In the genomic region with DNA sequence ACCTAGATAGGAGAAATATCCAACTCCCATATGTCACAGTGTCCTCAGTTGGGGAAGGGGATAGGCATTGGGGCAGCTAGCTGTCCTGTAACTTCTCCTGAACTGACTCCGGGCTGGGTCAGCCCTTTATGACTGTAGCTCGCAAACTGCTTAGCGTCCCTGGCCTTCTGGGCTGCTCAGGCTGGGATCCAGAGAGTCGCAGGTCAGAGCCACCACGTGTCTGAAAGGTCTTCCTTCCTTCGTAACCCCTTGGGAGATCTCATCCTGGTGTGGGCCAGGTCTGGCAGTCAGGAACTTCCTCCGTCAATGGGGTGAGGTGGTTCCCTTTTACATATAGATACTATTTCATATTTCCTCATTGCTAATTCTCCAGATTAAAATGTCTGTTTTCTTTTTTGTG, we compare ENCODE assay signal across 13 cellular contexts.
"Had no signal": no experiment of that assay in that cellular context is flagged by ENCODE, and none has a peak within 500 bp of the region (broad histone marks: within the 10 kb centered on the region; RNA-seq: fewer than 3 reads in every experiment).

No MANE protein-coding gene starts in this region.

- H3K4me3 Mint-ChIP-seq: activated naive CD8-positive, alpha-beta T cell treated with anti-CD3 and anti-CD28 coated beads, Interleukin-2, amount 50 U/mL, for 24 hours had no signal

- H3K27ac ChIP-seq: ascending aorta, foreskin keratinocyte, upper lobe of left lung had no signal

- H3K27ac Mint-ChIP-seq: activated naive CD8-positive, alpha-beta T cell treated with anti-CD3 and anti-CD28 coated beads, Interleukin-2, amount 50 U/mL, for 24 hours had no signal

- H3K4me3 ChIP-seq: ascending aorta, upper lobe of left lung had no signal

- H3K27me3 ChIP-seq: ascending aorta, foreskin keratinocyte, upper lobe of left lung had no signal

- ATAC-seq: activated naive CD8-positive, alpha-beta T cell treated with anti-CD3 and anti-CD28 coated beads, Interleukin-2, amount 50 U/mL, for 24 hours; foreskin keratinocyte had no signal

- DNase-seq: activated CD4-positive, alpha-beta T cell treated with anti-CD3 and anti-CD28 coated beads, Interleukin-2, amount 50 U/mL, for 4 hours; activated CD4-positive, CD25-positive, alpha-beta regulatory T cell treated with anti-CD3 and anti-CD28 coated beads, Interleukin-2, amount 50 U/mL, for 72 hours; activated gamma-delta T cell treated with Interleukin-2 at 50 U/mL for 16 hours; activated naive CD8-positive, alpha-beta T cell treated with anti-CD3 and anti-CD28 coated beads, Interleukin-2, amount 50 U/mL, for 24 hours; activated T-cell treated with anti-CD3 and anti-CD28 coated beads, Interleukin-2, amount 50 U/mL, for 1 hour; foreskin keratinocyte; head of caudate nucleus; posterior cingulate gyrus; small intestine; stimulated activated naive CD4-positive, alpha-beta T cell treated with Interleukin-2 at 50 U/mL for 16 hours; T-helper 2 cell; upper lobe of left lung had no signal

- H3K9me3 ChIP-seq: ascending aorta, upper lobe of left lung had no signal

- H3K4me1 ChIP-seq: ascending aorta had no signal

- H3K27me3 Mint-ChIP-seq: activated naive CD8-positive, alpha-beta T cell treated with anti-CD3 and anti-CD28 coated beads, Interleukin-2, amount 50 U/mL, for 24 hours had no signal
